Comparison of ENCODE assay signal across 21 cellular contexts in genomic region chr14:102821252-102821651, GRCh38. TPM values are rescaled to one million over a fixed set of nuclear protein-coding genes. Genes with fewer than 3 reads are reported as not detected.
DNase-seq lines count a peak whose midpoint lies in the region; TF ChIP-seq lines count a peak whose summit lies in the region.
"Had no signal": no experiment of that assay in that cellular context is flagged by ENCODE, and none has a peak within 500 bp of the region (broad histone marks: within the 10 kb centered on the region; RNA-seq: fewer than 3 reads in every experiment).

No MANE protein-coding gene starts in this region.

- no peaks in the 10 kb centered on the region for H3K27me3 ChIP-seq in left ventricle myocardium inferior (ENCODE audit: low read depth)
- H3K27me3 ChIP-seq: SJCRH30 had no signal

- H3K27ac Mint-ChIP-seq in activated naive CD4-positive, alpha-beta T cell treated with anti-CD3 and anti-CD28 coated beads, Interleukin-2, amount 50 U/mL, for 24 hours = peak overlapping the region; percentile 59
- H3K27ac Mint-ChIP-seq in activated naive CD4-positive, alpha-beta T cell treated with anti-CD3 and anti-CD28 coated beads, Interleukin-2, amount 10 ng/mL, durations not matched to agents 7 days and 5 days = no peak overlapping the region
- peak overlapping the region; percentile 65 for H3K27ac Mint-ChIP-seq in activated T-helper 2 cell treated with anti-CD3 and anti-CD28 coated beads, Interferon-gamma antibody, Interleukin-2, Interleukin-4, amounts not matched to agents 10 μg/mL and 5 μg/mL and 100 μg/mL, durations not matched to agents 14 hours and 24 hours and 36 hours
- H3K27ac Mint-ChIP-seq: WTC11 had no signal

- peaks cover 19% of the 10 kb centered on the region for H3K36me3 Mint-ChIP-seq in activated naive CD4-positive, alpha-beta T cell treated with anti-CD3 and anti-CD28 coated beads, Interleukin-2, amount 50 U/mL, for 24 hours
- peaks cover 23% of the 10 kb centered on the region for H3K36me3 Mint-ChIP-seq in activated naive CD4-positive, alpha-beta T cell treated with anti-CD3 and anti-CD28 coated beads, Interleukin-2, amount 10 ng/mL, durations not matched to agents 7 days and 5 days
- H3K36me3 Mint-ChIP-seq in activated T-helper 2 cell treated with anti-CD3 and anti-CD28 coated beads, Interferon-gamma antibody, Interleukin-2, Interleukin-4, amounts not matched to agents 10 μg/mL and 5 μg/mL and 100 μg/mL, durations not matched to agents 14 hours and 24 hours and 36 hours (ENCODE audit: low read depth) = peaks cover 52% of the 10 kb centered on the region
- H3K36me3 Mint-ChIP-seq: WTC11 had no signal

- intact Hi-C loops in activated T-helper 2 cell treated with anti-CD3 and anti-CD28 coated beads, Interferon-gamma antibody, Interleukin-2, Interleukin-4, amounts not matched to agents 10 μg/mL and 5 μg/mL and 100 μg/mL, durations not matched to agents 14 hours and 24 hours and 36 hours (cut with micrococcal nuclease) = no loop called here
- intact Hi-C loops in left ventricle myocardium inferior (cut with micrococcal nuclease) = no loop called here

- H3K9me3 ChIP-seq in left ventricle myocardium inferior (replicated peaks) = no peaks in the 10 kb centered on the region
- H3K9me3 ChIP-seq: SJCRH30 had no signal

- no peak overlapping the region for H3K4me3 ChIP-seq in left ventricle myocardium inferior
- H3K4me3 ChIP-seq: GM23248, SJCRH30 had no signal

- H3K4me1 ChIP-seq in left ventricle myocardium inferior = peaks cover 10% of the 10 kb centered on the region
- H3K4me1 ChIP-seq: SJCRH30 had no signal

- DNase-seq in activated naive CD4-positive, alpha-beta T cell treated with anti-CD3 and anti-CD28 coated beads, Interleukin-2, amount 10 ng/mL, durations not matched to agents 7 days and 5 days = no peak
- DNase-seq in NCI-H526 treated with DMSO at 0.1 percent for 48 hours (lab: John Stamatoyannopoulos, UW) = peak; percentile 33
- DNase-seq in activated T-helper 2 cell treated with anti-CD3 and anti-CD28 coated beads, Interferon-gamma antibody, Interleukin-2, Interleukin-4, amounts not matched to agents 10 μg/mL and 5 μg/mL and 100 μg/mL, durations not matched to agents 14 hours and 24 hours and 36 hours (ENCODE audit: low spot score) = no peak
- no peak for DNase-seq in left ventricle myocardium inferior
- no peak for DNase-seq in stimulated activated CD4-positive, alpha-beta T cell treated with anti-CD3 and anti-CD28 coated beads, Interleukin-4, amount 100 ng/mL, for 1 hour
- no peak for DNase-seq in SKM-1 treated with dmso at 0.1 percent for 144 hours (lab: John Stamatoyannopoulos, UW; ENCODE audit: unreplicated experiment)
- DNase-seq: effector memory CD4-positive, alpha-beta T cell; GM23248; mesenchymal stem cell; MM.1S; naive B cell; NCI-H1436 treated with DMSO at 0.1 percent for 48 hours; NCI-H2171; NCI-H774; PC-3; retina; SJCRH30; stimulated activated CD8-positive, alpha-beta memory T cell treated with anti-CD3 and anti-CD28 coated beads, Interleukin-4, amount 100 ng/mL, for 48 hours had no signal

- H3K27me3 Mint-ChIP-seq in activated naive CD4-positive, alpha-beta T cell treated with anti-CD3 and anti-CD28 coated beads, Interleukin-2, amount 50 U/mL, for 24 hours = no peaks in the 10 kb centered on the region
- no peaks in the 10 kb centered on the region for H3K27me3 Mint-ChIP-seq in activated naive CD4-positive, alpha-beta T cell treated with anti-CD3 and anti-CD28 coated beads, Interleukin-2, amount 10 ng/mL, durations not matched to agents 7 days and 5 days
- H3K27me3 Mint-ChIP-seq in activated T-helper 2 cell treated with anti-CD3 and anti-CD28 coated beads, Interferon-gamma antibody, Interleukin-2, Interleukin-4, amounts not matched to agents 10 μg/mL and 5 μg/mL and 100 μg/mL, durations not matched to agents 14 hours and 24 hours and 36 hours (ENCODE audit: low read depth) = no peaks in the 10 kb centered on the region
- H3K27me3 Mint-ChIP-seq: brain, naive B cell had no signal

- no peak overlapping the region for H3K4me3 Mint-ChIP-seq in activated naive CD4-positive, alpha-beta T cell treated with anti-CD3 and anti-CD28 coated beads, Interleukin-2, amount 50 U/mL, for 24 hours
- H3K4me3 Mint-ChIP-seq in activated naive CD4-positive, alpha-beta T cell treated with anti-CD3 and anti-CD28 coated beads, Interleukin-2, amount 10 ng/mL, durations not matched to agents 7 days and 5 days = no peak overlapping the region
- H3K4me3 Mint-ChIP-seq in activated T-helper 2 cell treated with anti-CD3 and anti-CD28 coated beads, Interferon-gamma antibody, Interleukin-2, Interleukin-4, amounts not matched to agents 10 μg/mL and 5 μg/mL and 100 μg/mL, durations not matched to agents 14 hours and 24 hours and 36 hours (ENCODE audit: low read depth) = peak overlapping the region; percentile 14
- H3K4me3 Mint-ChIP-seq: brain, WTC11 had no signal

- CTCF ChIA-PET in activated naive CD4-positive, alpha-beta T cell treated with anti-CD3 and anti-CD28 coated beads, Interleukin-2, amount 10 ng/mL, durations not matched to agents 7 days and 5 days (lab: Charles Lee) = no interaction called here

- no peaks in the 10 kb centered on the region for H3K36me3 ChIP-seq in left ventricle myocardium inferior
- H3K36me3 ChIP-seq: SJCRH30 had no signal

- peaks cover 86% of the 10 kb centered on the region for H3K4me1 Mint-ChIP-seq in activated naive CD4-positive, alpha-beta T cell treated with anti-CD3 and anti-CD28 coated beads, Interleukin-2, amount 50 U/mL, for 24 hours
- peaks cover 54% of the 10 kb centered on the region for H3K4me1 Mint-ChIP-seq in activated naive CD4-positive, alpha-beta T cell treated with anti-CD3 and anti-CD28 coated beads, Interleukin-2, amount 10 ng/mL, durations not matched to agents 7 days and 5 days
- H3K4me1 Mint-ChIP-seq in activated T-helper 2 cell treated with anti-CD3 and anti-CD28 coated beads, Interferon-gamma antibody, Interleukin-2, Interleukin-4, amounts not matched to agents 10 μg/mL and 5 μg/mL and 100 μg/mL, durations not matched to agents 14 hours and 24 hours and 36 hours (ENCODE audit: low read depth) = peaks cover 66% of the 10 kb centered on the region

- no peak for TF ChIP-seq CTCF in left ventricle myocardium inferior (IDR thresholded peaks at IDR 0.05; ENCODE audit: borderline replicate concordance)

- no peaks in the 10 kb centered on the region for H3K9me3 Mint-ChIP-seq in activated naive CD4-positive, alpha-beta T cell treated with anti-CD3 and anti-CD28 coated beads, Interleukin-2, amount 50 U/mL, for 24 hours
- H3K9me3 Mint-ChIP-seq in activated naive CD4-positive, alpha-beta T cell treated with anti-CD3 and anti-CD28 coated beads, Interleukin-2, amount 10 ng/mL, durations not matched to agents 7 days and 5 days = no peaks in the 10 kb centered on the region
- H3K9me3 Mint-ChIP-seq in activated T-helper 2 cell treated with anti-CD3 and anti-CD28 coated beads, Interferon-gamma antibody, Interleukin-2, Interleukin-4, amounts not matched to agents 10 μg/mL and 5 μg/mL and 100 μg/mL, durations not matched to agents 14 hours and 24 hours and 36 hours = no peaks in the 10 kb centered on the region
- H3K9me3 Mint-ChIP-seq: brain, naive B cell, WTC11 had no signal

- no peak overlapping the region for H3K27ac ChIP-seq in left ventricle myocardium inferior (replicated peaks)
- H3K27ac ChIP-seq: GM23248, SJCRH30 had no signal

RNA-seq across cellular contexts. Expression of gene TRAF3, which starts 44.0 kb away (rescaled TPM):
- total RNA-seq in activated T-helper 2 cell treated with anti-CD3 and anti-CD28 coated beads, Interferon-gamma antibody, Interleukin-2, Interleukin-4, amounts not matched to agents 10 μg/mL and 5 μg/mL and 100 μg/mL, durations not matched to agents 14 hours and 24 hours and 36 hours = 67.8 and 72.9 TPM in 2 replicates
- 11.3 TPM for total RNA-seq in left ventricle myocardium inferior
